ENCODE assay signal across 15 cellular contexts in the genomic region with DNA sequence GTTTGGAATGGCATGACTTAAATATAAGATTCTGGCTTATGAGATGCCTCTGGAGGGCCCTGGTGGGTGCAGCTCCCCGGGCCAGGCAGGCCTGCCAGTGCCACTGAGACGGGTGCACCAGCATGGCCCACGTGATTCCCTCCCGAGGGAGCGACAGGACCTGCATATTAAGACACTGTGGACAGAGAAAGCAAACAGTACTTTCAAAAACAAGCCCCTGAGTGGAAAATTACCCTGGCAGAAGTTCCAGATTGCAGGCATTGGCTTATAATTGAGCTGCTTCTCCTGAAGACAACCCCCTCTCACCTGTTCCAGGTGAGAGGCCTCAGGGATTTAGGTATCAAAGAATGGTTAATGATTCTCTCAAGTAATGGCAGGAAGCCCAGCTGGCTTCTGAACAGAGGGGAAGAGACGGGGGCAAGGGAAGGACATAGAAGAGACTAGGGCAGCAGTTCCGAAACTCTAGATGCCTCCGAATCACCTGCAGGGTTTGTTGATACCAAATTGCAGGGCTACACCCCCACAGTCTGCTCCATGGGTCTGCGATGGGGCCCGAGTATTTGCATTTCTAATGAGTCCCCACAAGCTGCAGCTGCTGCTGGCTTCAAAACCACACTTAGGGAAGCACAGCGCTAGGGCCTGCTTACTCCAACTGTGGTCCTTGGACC.
DNase-seq lines count a peak whose midpoint lies in the region; ATAC-seq, FAIRE-seq and TF ChIP-seq lines count a peak whose summit lies in the region.
"Had no signal": no experiment of that assay in that cellular context is flagged by ENCODE, and none has a peak within 500 bp of the region (broad histone marks: within the 10 kb centered on the region; RNA-seq: fewer than 3 reads in every experiment).

No MANE protein-coding gene starts in this region.

- H3K23ac ChIP-seq in H1 (ENCODE audit: insufficient read length), result no peak overlapping the region

- intact Hi-C loops in Calu3 (cut with micrococcal nuclease; ENCODE audit: unreplicated experiment), result no loop called here

- H3K4me2 ChIP-seq in H1 (ENCODE audit: insufficient read depth in 1 of 2, low read depth in 2 of 2, low read length in 2 of 2), result peak overlapping the region; percentile 33 to 48; a peak in 2 of 4 replicates
- H3K4me2 ChIP-seq: KMS-11, PC-9 had no signal

- 59% methylated on average over 11 of the region's 11 CpGs; no CpG with 5 or more reads in 1 of the 2 experiments for WGBS in H1 (ENCODE audit: extremely low coverage in 1 of 2, insufficient coverage in 1 of 2, insufficient read length in 1 of 2, insufficient replicate concordance in 2 of 2, low coverage in 1 of 2, low lambda C conversion rate in 2 of 2, missing lambda C conversion rate in 1 of 2), 2 experiments

- H3K4me1 Mint-ChIP-seq in Calu3 (ENCODE audit: low read depth, unreplicated experiment), result peaks cover 22% of the 10 kb centered on the region

- CTCF ChIA-PET in Calu3 (lab: Charles Lee) (interaction anchor here (0.6 kb wide), 1 partner anchor 250 kb away, joined by 3 read pairs; no protein-coding TSS in a partner anchor), H1 (lab: Charles Lee; ENCODE audit: partially characterized antibody) (interaction anchor here (0.8 kb wide), 1 partner anchor 73 kb away, joined by 3 read pairs; no protein-coding TSS in a partner anchor)

- H4K5ac ChIP-seq in H1 (ENCODE audit: insufficient read length, low read depth, low read length), result no peak overlapping the region

- H2AK5ac ChIP-seq in H1 (ENCODE audit: low read depth, low read length), result no peak overlapping the region

- H3K4ac ChIP-seq in H1 (replicated peaks; ENCODE audit: insufficient read length, low read depth, low read length), result no peak overlapping the region

- FAIRE-seq in H1 (lab: Jason Lieb, UNC), result peak; percentile 50

- H2BK12ac ChIP-seq in H1 (ENCODE audit: low read depth, low read length), result peak overlapping the region; percentile 45; the same call in 1 of the 2 replicates

- H2BK5ac ChIP-seq in H1 (ENCODE audit: low read depth, low read length), result no peak overlapping the region

- H3K56ac ChIP-seq in H1 (replicated peaks; ENCODE audit: insufficient read length, low read depth, low read length), result no peak overlapping the region

- no TSS peak for BruUV-seq in Calu3 (replicated peaks; lab: Mats Ljungman, UMichigan)

- DNase-seq in Calu3 (peak; percentile 32), NCI-H2171 (lab: John Stamatoyannopoulos, UW) (peak; percentile 71), H1 (ENCODE audit: low read depth in 1 of 2, low spot score in 2 of 2) (no peak), nucleus accumbens (lab: John Stamatoyannopoulos, UW) (peak in 55 of 56 donors; percentile 11 to 95 (median 80)), brain microvascular endothelial cell (no peak)
- DNase-seq: activated CD8-positive, alpha-beta memory T cell treated with anti-CD3 and anti-CD28 coated beads, Interleukin-2, amount 50 U/mL, for 4 hours; GOT3; kidney glomerular epithelial cell; PC-9 had no signal

- H3K4me3 ChIP-seq in H1 (ENCODE audit: extremely low read depth in 1 of 4, insufficient read depth in 2 of 4, low read depth in 3 of 4, low read length in 4 of 4) (no peak overlapping the region; a peak in 1 of 8 replicates), brain microvascular endothelial cell (ENCODE audit: low read depth, low read length) (no peak overlapping the region)
- H3K4me3 ChIP-seq: esophagus muscularis mucosa, PC-9 had no signal

- no peak overlapping the region for H2BK120ac ChIP-seq in H1 (replicated peaks; ENCODE audit: low read depth, low read length)

- no peaks in the 10 kb centered on the region for H4K20me1 ChIP-seq in H1 (replicated peaks in 1 of 2; ENCODE audit: control insufficient read depth in 1 of 2, insufficient read depth in 2 of 2, low read length in 2 of 2)

- H3K27ac Mint-ChIP-seq in Calu3 (ENCODE audit: unreplicated experiment), result no peak overlapping the region
- H3K27ac Mint-ChIP-seq: T-helper 2 cell treated with Interferon-gamma antibody and Interleukin-4, amounts not matched to agents 5 μg/mL and 100 μg/mL, for 36 hours had no signal

- ATAC-seq in GM21526 (IDR thresholded peaks at IDR 0.05; ENCODE audit: low FRiP score, unreplicated experiment) (no peak), HG02852 (IDR thresholded peaks at IDR 0.05; ENCODE audit: unreplicated experiment) (no peak), GM18873 (IDR thresholded peaks at IDR 0.05; ENCODE audit: low FRiP score, unreplicated experiment) (no peak)

- no peaks in the 10 kb centered on the region for H3K36me3 Mint-ChIP-seq in Calu3 (ENCODE audit: insufficient read depth, unreplicated experiment)

- TF ChIP-seq EP300 in H1 (IDR thresholded peaks at IDR 0.05; ENCODE audit: borderline replicate concordance in 1 of 2, low read depth in 2 of 2, low read length in 2 of 2), result no peak

- H3K27ac ChIP-seq in H1 (ENCODE audit: low read depth, low read length) (no peak overlapping the region), brain microvascular endothelial cell (no peak overlapping the region)
- H3K27ac ChIP-seq: esophagus muscularis mucosa, KMS-11, PC-9 had no signal

- TF ChIP-seq POLR2A in H1 (IDR thresholded peaks at IDR 0.05; ENCODE audit: control extremely low read depth in 1 of 2, low read depth in 2 of 2, low read length in 2 of 2), result no peak

- no peak for TF ChIP-seq RAD21 in H1 (IDR thresholded peaks at IDR 0.05 in 1 of 2, conservative IDR thresholded peaks at IDR 0.05 in 1 of 2; ENCODE audit: low read depth in 2 of 2, low read length in 2 of 2)

- peaks cover 4 to 8% (median 5%) of the 10 kb centered on the region in 4 experiments for H3K4me1 ChIP-seq in H1 (replicated peaks in 1 of 4; ENCODE audit: control insufficient read depth in 3 of 4, insufficient read depth in 4 of 4, low read length in 3 of 4)
- H3K4me1 ChIP-seq: esophagus muscularis mucosa had no signal

- H3K79me1 ChIP-seq in H1 (ENCODE audit: low read depth, low read length), result no peaks in the 10 kb centered on the region

- H3K27me3 ChIP-seq in H1 (replicated peaks in 1 of 4; ENCODE audit: control insufficient read depth in 3 of 4, extremely low read depth in 1 of 4, insufficient read depth in 3 of 4, low read length in 3 of 4), result no peaks in the 10 kb centered on the region; a peak in 1 of 7 replicates
- peaks cover 2% of the 10 kb centered on the region for H3K27me3 ChIP-seq in brain microvascular endothelial cell (replicated peaks)

- H2BK20ac ChIP-seq in H1 (ENCODE audit: low read length), result no peak overlapping the region

- H3K9ac ChIP-seq in H1 (replicated peaks in 1 of 4; ENCODE audit: extremely low read depth in 1 of 4, low read depth in 3 of 4, low read length in 3 of 4), result no peak overlapping the region
- H3K9ac ChIP-seq: KMS-11 had no signal

- no peaks in the 10 kb centered on the region for H3K9me3 ChIP-seq in H1 (ENCODE audit: insufficient read depth in 2 of 2, low read depth in 1 of 2, low read length in 1 of 2)
- H3K9me3 ChIP-seq: esophagus muscularis mucosa had no signal

- no peak overlapping the region for H4K91ac ChIP-seq in H1 (replicated peaks; ENCODE audit: insufficient read length, low read length)

- no peaks in the 10 kb centered on the region for H3K9me3 Mint-ChIP-seq in Calu3 (ENCODE audit: low read depth, unreplicated experiment)

- peak overlapping the region; percentile 15 for H3K4me3 Mint-ChIP-seq in Calu3 (ENCODE audit: low read depth, unreplicated experiment)
- H3K4me3 Mint-ChIP-seq: T-helper 2 cell treated with Interferon-gamma antibody and Interleukin-4, amounts not matched to agents 5 μg/mL and 100 μg/mL, for 36 hours had no signal

- no peaks in the 10 kb centered on the region for H3K79me2 ChIP-seq in H1 (ENCODE audit: control insufficient read depth in 1 of 2, insufficient read depth in 2 of 2, low read length in 2 of 2)

- H2BK15ac ChIP-seq in H1 (ENCODE audit: low read length), result no peak overlapping the region

- TF ChIP-seq CTCF in Calu3 (IDR thresholded peaks at IDR 0.05; ENCODE audit: unreplicated experiment), result no peak
- no peak for TF ChIP-seq CTCF in H1 (IDR thresholded peaks at IDR 0.05; ENCODE audit: control extremely low read depth in 1 of 3, insufficient read depth in 1 of 3, low read depth in 1 of 3, low read length in 3 of 3)
- TF ChIP-seq CTCF in brain microvascular endothelial cell (IDR thresholded peaks at IDR 0.05; ENCODE audit: low read depth, low read length, missing control alignments), result no peak

- no peaks in the 10 kb centered on the region for H3K23me2 ChIP-seq in H1 (ENCODE audit: low read depth, low read length)

- H3K27me3 Mint-ChIP-seq in Calu3 (ENCODE audit: unreplicated experiment), result no peaks in the 10 kb centered on the region

- in situ Hi-C loops in brain microvascular endothelial cell (cut with HindIII; ENCODE audit: low pct_ligation_motif_present, low sequenced_read_pairs), result no loop called here

- H2AFZ ChIP-seq in H1 (ENCODE audit: low read length), result peak overlapping the region; percentile 80
- H2AFZ ChIP-seq: PC-9 had no signal

- H3K36me3 ChIP-seq in H1 (ENCODE audit: control insufficient read depth in 2 of 4, insufficient read depth in 4 of 4, low read length in 3 of 4) (no peaks in the 10 kb centered on the region), brain microvascular endothelial cell (replicated peaks) (no peaks in the 10 kb centered on the region)
- H3K36me3 ChIP-seq: esophagus muscularis mucosa had no signal

- POLR2A ChIA-PET in H1 (lab: Charles Lee; ENCODE audit: partially characterized antibody), result interaction anchor here (0.6 to 0.7 kb wide), 2 partner anchors 15 to 89 kb away, joined by 3 read pairs; no protein-coding TSS in a partner anchor

- H4K8ac ChIP-seq in H1 (ENCODE audit: extremely low read depth, insufficient read depth, low read length), result no peak overlapping the region

- H3K18ac ChIP-seq in H1 (ENCODE audit: extremely low read depth, low read length), result no peak overlapping the region

- no peak overlapping the region for H3K14ac ChIP-seq in H1 (ENCODE audit: insufficient read length)

TF ChIP-seq in H1, 55 proteins besides CTCF, POLR2A, EP300 and RAD21 (continues in another document):
- TF ChIP-seq POU5F1 (IDR thresholded peaks at IDR 0.05; ENCODE audit: low read depth, low read length) (no peak), RNF2 (IDR thresholded peaks at IDR 0.05; ENCODE audit: borderline replicate concordance, low read depth, low read length, missing control alignments, poor library complexity, severe bottlenecking) (no peak), TBP (IDR thresholded peaks at IDR 0.05; ENCODE audit: low read depth, low read length) (no peak), CREB1 (IDR thresholded peaks at IDR 0.05) (no peak), ASH2L (IDR thresholded peaks at IDR 0.05; ENCODE audit: low read length) (no peak), BACH1 (IDR thresholded peaks at IDR 0.05; ENCODE audit: low read length) (no peak), MAX (IDR thresholded peaks at IDR 0.05) (no peak), CHD1 (IDR thresholded peaks at IDR 0.05; ENCODE audit: low read depth, low read length) (no peak), BRCA1 (IDR thresholded peaks at IDR 0.05; ENCODE audit: low read depth, low read length) (no peak), SUZ12 (IDR thresholded peaks at IDR 0.05; ENCODE audit: low read length) (no peak), FOSL1 (IDR thresholded peaks at IDR 0.05; ENCODE audit: insufficient read depth, low read depth, low read length) (no peak)

Comparison
In these comparisons a context has a peak if more than half of its experiments do, and no peak if none do; other contexts are left out.
1. DNase-seq: peak in Calu3 (single experiment), NCI-H2171 (single experiment) and nucleus accumbens (55 of 56); none in H1 (0 of 2) and brain microvascular endothelial cell (single experiment).